1 cellular context compared by ENCODE assay signal in the genomic region with DNA sequence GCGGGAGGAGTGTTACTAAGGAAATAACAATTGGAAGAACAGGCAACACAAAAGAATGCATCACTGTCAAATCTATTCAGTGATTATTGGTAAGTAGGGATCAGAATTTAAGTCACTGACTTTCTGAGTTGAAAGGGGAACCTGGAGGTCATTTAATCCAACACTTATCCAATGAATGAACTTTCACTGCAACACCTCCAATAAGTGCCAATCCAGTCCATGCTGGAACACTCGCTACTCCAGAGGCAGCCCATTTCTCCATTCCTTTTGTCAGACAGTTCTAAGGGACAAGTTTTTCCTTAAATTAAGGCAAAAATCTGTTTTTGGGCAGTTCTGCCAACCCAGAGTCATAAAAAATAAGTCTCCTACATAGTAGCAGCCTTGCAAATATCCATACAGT.
TF ChIP-seq lines count a peak whose summit lies in the region.

No MANE protein-coding gene starts in this region.

TF ChIP-seq in HepG2, 621 proteins besides CTCF, POLR2A, EP300 and RAD21:
- TF ChIP-seq, protein P1, sequence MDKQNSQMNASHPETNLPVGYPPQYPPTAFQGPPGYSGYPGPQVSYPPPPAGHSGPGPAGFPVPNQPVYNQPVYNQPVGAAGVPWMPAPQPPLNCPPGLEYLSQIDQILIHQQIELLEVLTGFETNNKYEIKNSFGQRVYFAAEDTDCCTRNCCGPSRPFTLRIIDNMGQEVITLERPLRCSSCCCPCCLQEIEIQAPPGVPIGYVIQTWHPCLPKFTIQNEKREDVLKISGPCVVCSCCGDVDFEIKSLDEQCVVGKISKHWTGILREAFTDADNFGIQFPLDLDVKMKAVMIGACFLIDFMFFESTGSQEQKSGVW (CRISPR knock-in tag; IDR thresholded peaks at IDR 0.05; ENCODE audit: borderline replicate concordance): no peak
- no peak for TF ChIP-seq ETV6 (CRISPR knock-in tag; conservative IDR thresholded peaks at IDR 0.05)
- TF ChIP-seq, protein P2, sequence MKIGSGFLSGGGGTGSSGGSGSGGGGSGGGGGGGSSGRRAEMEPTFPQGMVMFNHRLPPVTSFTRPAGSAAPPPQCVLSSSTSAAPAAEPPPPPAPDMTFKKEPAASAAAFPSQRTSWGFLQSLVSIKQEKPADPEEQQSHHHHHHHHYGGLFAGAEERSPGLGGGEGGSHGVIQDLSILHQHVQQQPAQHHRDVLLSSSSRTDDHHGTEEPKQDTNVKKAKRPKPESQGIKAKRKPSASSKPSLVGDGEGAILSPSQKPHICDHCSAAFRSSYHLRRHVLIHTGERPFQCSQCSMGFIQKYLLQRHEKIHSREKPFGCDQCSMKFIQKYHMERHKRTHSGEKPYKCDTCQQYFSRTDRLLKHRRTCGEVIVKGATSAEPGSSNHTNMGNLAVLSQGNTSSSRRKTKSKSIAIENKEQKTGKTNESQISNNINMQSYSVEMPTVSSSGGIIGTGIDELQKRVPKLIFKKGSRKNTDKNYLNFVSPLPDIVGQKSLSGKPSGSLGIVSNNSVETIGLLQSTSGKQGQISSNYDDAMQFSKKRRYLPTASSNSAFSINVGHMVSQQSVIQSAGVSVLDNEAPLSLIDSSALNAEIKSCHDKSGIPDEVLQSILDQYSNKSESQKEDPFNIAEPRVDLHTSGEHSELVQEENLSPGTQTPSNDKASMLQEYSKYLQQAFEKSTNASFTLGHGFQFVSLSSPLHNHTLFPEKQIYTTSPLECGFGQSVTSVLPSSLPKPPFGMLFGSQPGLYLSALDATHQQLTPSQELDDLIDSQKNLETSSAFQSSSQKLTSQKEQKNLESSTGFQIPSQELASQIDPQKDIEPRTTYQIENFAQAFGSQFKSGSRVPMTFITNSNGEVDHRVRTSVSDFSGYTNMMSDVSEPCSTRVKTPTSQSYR (CRISPR knock-in tag; IDR thresholded peaks at IDR 0.05; ENCODE audit: borderline replicate concordance): no peak
- no peak for TF ChIP-seq GATA4 (IDR thresholded peaks at IDR 0.05; ENCODE audit: borderline replicate concordance, low read depth)
- TF ChIP-seq SOX13 (IDR thresholded peaks at IDR 0.05): no peak
- no peak for TF ChIP-seq SOX13 (CRISPR knock-in tag; conservative IDR thresholded peaks at IDR 0.05 in 1 of 2, IDR thresholded peaks at IDR 0.05 in 1 of 2)
- no peak for TF ChIP-seq ZBTB43 (CRISPR knock-in tag; conservative IDR thresholded peaks at IDR 0.05)
- TF ChIP-seq, protein P3, sequence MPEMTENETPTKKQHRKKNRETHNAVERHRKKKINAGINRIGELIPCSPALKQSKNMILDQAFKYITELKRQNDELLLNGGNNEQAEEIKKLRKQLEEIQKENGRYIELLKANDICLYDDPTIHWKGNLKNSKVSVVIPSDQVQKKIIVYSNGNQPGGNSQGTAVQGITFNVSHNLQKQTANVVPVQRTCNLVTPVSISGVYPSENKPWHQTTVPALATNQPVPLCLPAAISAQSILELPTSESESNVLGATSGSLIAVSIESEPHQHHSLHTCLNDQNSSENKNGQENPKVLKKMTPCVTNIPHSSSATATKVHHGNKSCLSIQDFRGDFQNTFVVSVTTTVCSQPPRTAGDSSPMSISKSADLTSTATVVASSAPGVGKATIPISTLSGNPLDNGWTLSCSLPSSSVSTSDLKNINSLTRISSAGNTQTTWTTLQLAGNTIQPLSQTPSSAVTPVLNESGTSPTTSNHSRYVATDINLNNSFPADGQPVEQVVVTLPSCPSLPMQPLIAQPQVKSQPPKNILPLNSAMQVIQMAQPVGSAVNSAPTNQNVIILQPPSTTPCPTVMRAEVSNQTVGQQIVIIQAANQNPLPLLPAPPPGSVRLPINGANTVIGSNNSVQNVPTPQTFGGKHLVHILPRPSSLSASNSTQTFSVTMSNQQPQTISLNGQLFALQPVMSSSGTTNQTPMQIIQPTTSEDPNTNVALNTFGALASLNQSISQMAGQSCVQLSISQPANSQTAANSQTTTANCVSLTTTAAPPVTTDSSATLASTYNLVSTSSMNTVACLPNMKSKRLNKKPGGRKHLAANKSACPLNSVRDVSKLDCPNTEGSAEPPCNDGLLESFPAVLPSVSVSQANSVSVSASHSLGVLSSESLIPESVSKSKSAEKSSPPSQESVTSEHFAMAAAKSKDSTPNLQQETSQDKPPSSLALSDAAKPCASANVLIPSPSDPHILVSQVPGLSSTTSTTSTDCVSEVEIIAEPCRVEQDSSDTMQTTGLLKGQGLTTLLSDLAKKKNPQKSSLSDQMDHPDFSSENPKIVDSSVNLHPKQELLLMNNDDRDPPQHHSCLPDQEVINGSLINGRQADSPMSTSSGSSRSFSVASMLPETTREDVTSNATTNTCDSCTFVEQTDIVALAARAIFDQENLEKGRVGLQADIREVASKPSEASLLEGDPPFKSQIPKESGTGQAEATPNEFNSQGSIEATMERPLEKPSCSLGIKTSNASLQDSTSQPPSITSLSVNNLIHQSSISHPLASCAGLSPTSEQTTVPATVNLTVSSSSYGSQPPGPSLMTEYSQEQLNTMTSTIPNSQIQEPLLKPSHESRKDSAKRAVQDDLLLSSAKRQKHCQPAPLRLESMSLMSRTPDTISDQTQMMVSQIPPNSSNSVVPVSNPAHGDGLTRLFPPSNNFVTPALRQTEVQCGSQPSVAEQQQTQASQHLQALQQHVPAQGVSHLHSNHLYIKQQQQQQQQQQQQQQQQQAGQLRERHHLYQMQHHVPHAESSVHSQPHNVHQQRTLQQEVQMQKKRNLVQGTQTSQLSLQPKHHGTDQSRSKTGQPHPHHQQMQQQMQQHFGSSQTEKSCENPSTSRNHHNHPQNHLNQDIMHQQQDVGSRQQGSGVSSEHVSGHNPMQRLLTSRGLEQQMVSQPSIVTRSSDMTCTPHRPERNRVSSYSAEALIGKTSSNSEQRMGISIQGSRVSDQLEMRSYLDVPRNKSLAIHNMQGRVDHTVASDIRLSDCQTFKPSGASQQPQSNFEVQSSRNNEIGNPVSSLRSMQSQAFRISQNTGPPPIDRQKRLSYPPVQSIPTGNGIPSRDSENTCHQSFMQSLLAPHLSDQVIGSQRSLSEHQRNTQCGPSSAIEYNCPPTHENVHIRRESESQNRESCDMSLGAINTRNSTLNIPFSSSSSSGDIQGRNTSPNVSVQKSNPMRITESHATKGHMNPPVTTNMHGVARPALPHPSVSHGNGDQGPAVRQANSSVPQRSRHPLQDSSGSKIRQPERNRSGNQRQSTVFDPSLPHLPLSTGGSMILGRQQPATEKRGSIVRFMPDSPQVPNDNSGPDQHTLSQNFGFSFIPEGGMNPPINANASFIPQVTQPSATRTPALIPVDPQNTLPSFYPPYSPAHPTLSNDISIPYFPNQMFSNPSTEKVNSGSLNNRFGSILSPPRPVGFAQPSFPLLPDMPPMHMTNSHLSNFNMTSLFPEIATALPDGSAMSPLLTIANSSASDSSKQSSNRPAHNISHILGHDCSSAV (CRISPR knock-in tag; IDR thresholded peaks at IDR 0.05; ENCODE audit: borderline replicate concordance): no peak
- TF ChIP-seq ZNF18 (CRISPR knock-in tag; IDR thresholded peaks at IDR 0.05; ENCODE audit: insufficient replicate concordance): no peak
- no peak for TF ChIP-seq CEBPB (IDR thresholded peaks at IDR 0.05; ENCODE audit: borderline replicate concordance, low read depth, low read length)
